In the genomic region with DNA sequence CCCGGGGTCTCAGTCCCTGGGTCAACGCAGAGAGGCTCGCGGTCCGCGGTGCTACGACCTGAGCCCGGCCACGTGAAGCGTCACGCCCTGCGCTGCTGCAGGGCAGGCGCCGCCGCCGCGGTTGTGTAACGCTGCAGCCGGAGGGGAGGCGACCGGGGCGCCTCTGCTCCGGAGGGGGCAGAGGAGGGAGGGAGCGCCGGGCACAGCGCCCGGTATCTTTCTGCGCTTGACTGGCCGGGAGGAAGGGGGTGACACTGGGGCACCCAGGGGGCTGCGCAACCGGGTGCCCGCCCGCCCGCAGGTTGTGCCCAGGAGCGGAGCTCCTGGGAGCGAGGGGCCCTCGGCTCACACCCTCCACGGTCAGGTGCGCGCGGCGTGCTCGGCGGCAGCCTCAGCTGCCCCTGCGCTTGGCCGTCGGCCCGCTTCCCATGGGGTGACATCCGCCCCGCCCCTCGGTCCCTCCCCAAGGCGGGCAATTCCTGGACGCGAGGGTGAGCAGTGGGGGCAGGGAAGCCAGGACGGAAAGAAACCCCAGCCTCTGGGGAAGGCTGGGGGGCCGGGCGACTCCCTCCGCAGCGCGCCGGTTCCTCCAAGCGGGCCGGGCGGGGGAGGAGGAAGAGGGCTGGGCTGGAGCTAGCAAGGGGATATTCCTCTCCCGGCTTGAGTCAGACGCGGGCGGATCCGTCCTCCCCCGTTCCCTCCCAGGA, we compare ENCODE assay signal across 8 cellular contexts. TPM values are rescaled to one million over a fixed set of nuclear protein-coding genes. Genes with fewer than 3 reads are reported as not detected.
DNase-seq lines count a peak whose midpoint lies in the region; ATAC-seq and TF ChIP-seq lines count a peak whose summit lies in the region.

No MANE protein-coding gene starts in this region.

- 0% methylated on average over 1 of the region's 70 CpGs; no CpG with 5 or more reads in 1 of the 2 donors for WGBS in gastroesophageal sphincter (ENCODE audit: low coverage in 1 of 2), 2 donors

- H3K4me1 ChIP-seq in DND-41 (ENCODE audit: insufficient read depth, low read length) (peaks cover 56% of the 10 kb centered on the region), gastroesophageal sphincter (peaks cover 0 to 56% (median 34%) of the 10 kb centered on the region in 3 donors)

- no peaks in the 10 kb centered on the region for H3K27me3 ChIP-seq in DND-41 (ENCODE audit: insufficient read depth, low read length, poor library complexity)
- no peaks in the 10 kb centered on the region for H3K27me3 ChIP-seq in gastroesophageal sphincter

- peak; percentile 82 for TF ChIP-seq EP300 in gastroesophageal sphincter (IDR thresholded peaks at IDR 0.05)

- peak; percentile 88 for DNase-seq in DND-41
- DNase-seq in SHP77 (lab: John Stamatoyannopoulos, UW): peak; percentile 85 to 92
- DNase-seq in activated naive CD4-positive, alpha-beta T cell treated with anti-CD3 and anti-CD28 coated beads, Interleukin-2, amount 10 ng/mL, durations not matched to agents 7 days and 5 days: peak; percentile 94
- peak; percentile 96 for DNase-seq in non-pigmented ciliary epithelial cell (ENCODE audit: low read depth)

- CTCF ChIA-PET in activated naive CD4-positive, alpha-beta T cell treated with anti-CD3 and anti-CD28 coated beads, Interleukin-2, amount 10 ng/mL, durations not matched to agents 7 days and 5 days (lab: Charles Lee): interaction anchor here (0.6 to 11.3 kb wide), 22 partner anchors 42 to 265 kb away, joined by 3 to 158 read pairs (median 10); no protein-coding TSS in a partner anchor

- peaks cover 33 to 59% (median 43%) of the 10 kb centered on the region in 3 donors for H3K4me1 Mint-ChIP-seq in IgD-negative memory B cell
- H3K4me1 Mint-ChIP-seq in activated naive CD4-positive, alpha-beta T cell treated with anti-CD3 and anti-CD28 coated beads, Interleukin-2, amount 10 ng/mL, durations not matched to agents 7 days and 5 days: peaks cover 50% of the 10 kb centered on the region

- peak overlapping the region; percentile 99 for H3K27ac ChIP-seq in DND-41 (ENCODE audit: low read length)
- peak overlapping the region; percentile 95 to 100 (median 96) for H3K27ac ChIP-seq in gastroesophageal sphincter
- H3K27ac ChIP-seq in temporal lobe (ENCODE audit: low read depth, low read length): peak overlapping the region; percentile 91

- peak overlapping the region; percentile 97 to 98 (median 97) for H3K27ac Mint-ChIP-seq in IgD-negative memory B cell
- H3K27ac Mint-ChIP-seq in activated naive CD4-positive, alpha-beta T cell treated with anti-CD3 and anti-CD28 coated beads, Interleukin-2, amount 10 ng/mL, durations not matched to agents 7 days and 5 days: peak overlapping the region; percentile 99

- H3K9me3 ChIP-seq in DND-41 (ENCODE audit: insufficient read depth, low read length, severe bottlenecking) (no peaks in the 10 kb centered on the region), gastroesophageal sphincter (no peaks in the 10 kb centered on the region)

- H3K9me3 Mint-ChIP-seq in IgD-negative memory B cell: no peaks in the 10 kb centered on the region
- H3K9me3 Mint-ChIP-seq in activated naive CD4-positive, alpha-beta T cell treated with anti-CD3 and anti-CD28 coated beads, Interleukin-2, amount 10 ng/mL, durations not matched to agents 7 days and 5 days: no peaks in the 10 kb centered on the region

- TF ChIP-seq POLR2A in gastroesophageal sphincter (IDR thresholded peaks at IDR 0.05): peak; percentile 66 to 84

- no peak for TF ChIP-seq CTCF in DND-41 (IDR thresholded peaks at IDR 0.05; ENCODE audit: borderline replicate concordance, extremely low read depth, low read length, poor library complexity, severe bottlenecking)
- TF ChIP-seq CTCF in gastroesophageal sphincter (IDR thresholded peaks at IDR 0.05): peak in 1 of 4 experiments; percentile 9

- H3K36me3 ChIP-seq in DND-41 (ENCODE audit: insufficient read depth, low read length) (peaks cover 38% of the 10 kb centered on the region), gastroesophageal sphincter (peaks cover 0 to 9% of the 10 kb centered on the region in 2 donors)

- H3K36me3 Mint-ChIP-seq in IgD-negative memory B cell: peaks cover 3% of the 10 kb centered on the region
- peaks cover 43% of the 10 kb centered on the region for H3K36me3 Mint-ChIP-seq in activated naive CD4-positive, alpha-beta T cell treated with anti-CD3 and anti-CD28 coated beads, Interleukin-2, amount 10 ng/mL, durations not matched to agents 7 days and 5 days

- peak overlapping the region; percentile 89 for H3K9ac ChIP-seq in DND-41 (ENCODE audit: low read depth, low read length)

- peak overlapping the region; percentile 96 to 100 (median 98) for H3K4me3 Mint-ChIP-seq in IgD-negative memory B cell
- peak overlapping the region; percentile 97 for H3K4me3 Mint-ChIP-seq in activated naive CD4-positive, alpha-beta T cell treated with anti-CD3 and anti-CD28 coated beads, Interleukin-2, amount 10 ng/mL, durations not matched to agents 7 days and 5 days

- peak; percentile 56 for ATAC-seq in DND-41 (ENCODE audit: insufficient read depth, low read depth)
- ATAC-seq in GM21576 (IDR thresholded peaks at IDR 0.05; ENCODE audit: unreplicated experiment): peak; percentile 36
- peak; percentile 85 for ATAC-seq in gastroesophageal sphincter

- no peaks in the 10 kb centered on the region for H3K27me3 Mint-ChIP-seq in IgD-negative memory B cell
- H3K27me3 Mint-ChIP-seq in activated naive CD4-positive, alpha-beta T cell treated with anti-CD3 and anti-CD28 coated beads, Interleukin-2, amount 10 ng/mL, durations not matched to agents 7 days and 5 days: no peaks in the 10 kb centered on the region

- peaks cover 39% of the 10 kb centered on the region for H4K20me1 ChIP-seq in DND-41 (ENCODE audit: insufficient read depth, low read length)

- H3K79me2 ChIP-seq in DND-41 (ENCODE audit: insufficient read depth, low read length): peaks cover 42% of the 10 kb centered on the region

- peak overlapping the region; percentile 36 to 95; a peak in 3 of 4 replicates for H3K4me3 ChIP-seq in DND-41 (ENCODE audit: low read depth in 1 of 2, low read length in 2 of 2)
- peak overlapping the region; percentile 62 to 86 for H3K4me3 ChIP-seq in gastroesophageal sphincter

- peak overlapping the region; percentile 73 for H2AFZ ChIP-seq in DND-41 (ENCODE audit: low read depth, low read length)

- peak overlapping the region; percentile 91 for H3K4me2 ChIP-seq in DND-41 (ENCODE audit: insufficient read depth, low read length)

RNA-seq across cellular contexts. Expression of gene BHLHE40, which starts 0.8 kb away (rescaled TPM):
- 11.1 TPM for polyA plus RNA-seq in IgD-negative memory B cell
- total RNA-seq in gastroesophageal sphincter: 10 to 100 TPM in 3 of 4 donors, 1 to 10 TPM in 1; 7.8 to 46.0 (median 14.0) TPM
- 5.9 TPM for total RNA-seq in temporal lobe

Comparison
In these comparisons a context has a peak if more than half of its experiments do, and no peak if none do; other contexts are left out.
1. Peak in every context shown above with its lines: DNase-seq, ATAC-seq, H3K4me3 ChIP-seq and H3K27ac ChIP-seq.